38 cellular contexts compared by ENCODE assay signal in the genomic region with DNA sequence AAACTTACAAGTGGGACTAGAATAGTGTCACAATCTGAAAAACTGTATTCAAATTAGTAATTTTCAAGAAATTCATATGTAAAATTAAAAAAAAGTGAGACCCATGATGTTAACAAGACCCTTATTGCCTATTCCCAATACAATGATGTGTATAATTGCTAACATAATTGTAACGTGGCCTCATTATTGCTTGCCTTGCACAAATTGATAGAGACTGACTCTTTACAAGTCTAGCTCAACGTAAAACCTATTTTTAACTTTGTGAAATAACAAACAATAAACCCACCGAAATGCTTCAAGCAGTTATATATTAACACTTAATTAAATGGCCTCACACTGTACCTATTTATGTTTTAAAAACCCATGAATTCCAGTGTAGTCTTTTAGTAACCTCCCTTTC.
"Had no signal": no experiment of that assay in that cellular context is flagged by ENCODE, and none has a peak within 500 bp of the region (broad histone marks: within the 10 kb centered on the region; RNA-seq: fewer than 3 reads in every experiment).

No MANE protein-coding gene starts in this region.

- H3K27ac Mint-ChIP-seq: activated B cell treated with CpG ODN at 0.5 μM for 24 hours; activated CD4-positive, alpha-beta memory T cell treated with anti-CD3 and anti-CD28 coated beads for 36 hours; activated CD4-positive, alpha-beta T cell treated with anti-CD3 and anti-CD28 coated beads, Interleukin-2, amount 10 ng/mL, durations not matched to agents 24 days and 14 days; activated CD8-positive, alpha-beta T cell treated with anti-CD3 and anti-CD28 coated beads for 36 hours; activated naive CD4-positive, alpha-beta T cell treated with anti-CD3 and anti-CD28 coated beads for 36 hours; activated naive CD4-positive, alpha-beta T cell treated with anti-CD3 and anti-CD28 coated beads, Interleukin-2, amount 50 U/mL, for 72 hours; activated naive CD8-positive, alpha-beta T cell treated with anti-CD3 and anti-CD28 coated beads for 36 hours; activated T-cell treated with anti-CD3 and anti-CD28 coated beads, Interleukin-2, amount 50 U/mL, for 72 hours; activated T-helper 1 cell treated with anti-CD3 and anti-CD28 coated beads, Interleukin-12 subunit alpha, Interleukin-12 subunit beta, Interleukin-2, Interleukin-4 antibody, amounts not matched to agents 30 ng/mL and 10 ng/mL and 1 ng/mL, durations not matched to agents 14 hours and 24 hours and 36 hours; activated T-helper 17 cell treated with anti-CD3 and anti-CD28 coated beads, Interleukin-2, amount 50 U/mL, for 72 hours; brain; T-helper 1 cell treated with Interleukin-12 subunit alpha and Interleukin-12 subunit beta and Interleukin-4 antibody, amounts not matched to agents 30 μg/mL and 1 μg/mL, for 36 hours; T-helper 2 cell treated with Interferon-gamma antibody and Interleukin-4, amounts not matched to agents 5 μg/mL and 100 μg/mL, for 36 hours had no signal

- H3K4me1 ChIP-seq: adrenal gland had no signal

- H3K27me3 Mint-ChIP-seq: activated B cell treated with CpG ODN at 0.5 μM for 24 hours; activated CD4-positive, alpha-beta memory T cell treated with anti-CD3 and anti-CD28 coated beads for 36 hours; activated CD4-positive, alpha-beta T cell treated with anti-CD3 and anti-CD28 coated beads, Interleukin-2, amount 10 ng/mL, durations not matched to agents 24 days and 14 days; activated CD8-positive, alpha-beta T cell treated with anti-CD3 and anti-CD28 coated beads for 36 hours; activated naive CD8-positive, alpha-beta T cell treated with anti-CD3 and anti-CD28 coated beads for 36 hours; activated T-helper 17 cell treated with anti-CD3 and anti-CD28 coated beads, Interleukin-2, amount 50 U/mL, for 72 hours; brain; central memory CD8-positive, alpha-beta T cell had no signal

- H3K36me3 ChIP-seq: adrenal gland, cardiac muscle cell had no signal

- H3K36me3 Mint-ChIP-seq: activated CD4-positive, alpha-beta memory T cell treated with anti-CD3 and anti-CD28 coated beads for 36 hours; activated naive CD4-positive, alpha-beta T cell treated with anti-CD3 and anti-CD28 coated beads, Interleukin-2, amount 50 U/mL, for 72 hours; activated naive CD8-positive, alpha-beta T cell treated with anti-CD3 and anti-CD28 coated beads for 36 hours; brain had no signal

- FAIRE-seq: bronchial epithelial cell, TTC549 had no signal

- H3K27me3 ChIP-seq: cardiac muscle cell had no signal

- DNase-seq: activated B cell treated with CpG ODN at 0.5 μM for 24 hours; activated CD4-positive, alpha-beta memory T cell treated with anti-CD3 and anti-CD28 coated beads for 36 hours; activated CD4-positive, alpha-beta T cell treated with anti-CD3 and anti-CD28 coated beads for 4 hours; activated CD4-positive, alpha-beta T cell treated with anti-CD3 and anti-CD28 coated beads, Interleukin-2, amount 10 ng/mL, durations not matched to agents 24 days and 14 days; activated CD4-positive, alpha-beta T cell treated with anti-CD3 and anti-CD28 coated beads, Interleukin-2, amount 50 U/mL, for 1 hour; activated CD4-positive, alpha-beta T cell treated with anti-CD3 and anti-CD28 coated beads, Interleukin-2, amount 50 U/mL, for 4 hours; activated CD4-positive, CD25-positive, alpha-beta regulatory T cell treated with anti-CD3 and anti-CD28 coated beads, Interleukin-2, amount 50 U/mL, for 72 hours; activated CD8-positive, alpha-beta memory T cell treated with anti-CD3 and anti-CD28 coated beads, Interleukin-2, amount 50 U/mL, for 4 hours; activated CD8-positive, alpha-beta T cell treated with anti-CD3 and anti-CD28 coated beads for 36 hours; activated effector memory CD4-positive, alpha-beta T cell treated with anti-CD3 and anti-CD28 coated beads, Interleukin-2, amount 50 U/mL, for 16 hours; activated gamma-delta T cell treated with Interleukin-2 at 50 U/mL for 16 hours; activated naive CD4-positive, alpha-beta T cell; activated naive CD4-positive, alpha-beta T cell treated with anti-CD3 and anti-CD28 coated beads for 36 hours; activated naive CD4-positive, alpha-beta T cell treated with anti-CD3 and anti-CD28 coated beads, Interleukin-2, amount 50 U/mL, for 16 hours; activated naive CD8-positive, alpha-beta T cell treated with anti-CD3 and anti-CD28 coated beads for 36 hours; activated T-cell treated with anti-CD3 and anti-CD28 coated beads for 4 hours; activated T-cell treated with anti-CD3 and anti-CD28 coated beads, Interleukin-2, amount 50 U/mL, for 1 hour; activated T-cell treated with anti-CD3 and anti-CD28 coated beads, Interleukin-2, amount 50 U/mL, for 4 hours; activated T-cell treated with anti-CD3 and anti-CD28 coated beads, Interleukin-2, amount 50 U/mL, for 72 hours; adrenal gland; amniotic stem cell; aorta; caudate nucleus; cerebellar nuclear complex; T-helper 1 cell; T-helper 2 cell; T-helper 9 cell had no signal

- H3K27ac ChIP-seq: adrenal gland, cardiac muscle cell, VCaP had no signal

- H3K4me1 Mint-ChIP-seq: activated B cell treated with CpG ODN at 0.5 μM for 24 hours; activated CD4-positive, alpha-beta T cell treated with anti-CD3 and anti-CD28 coated beads, Interleukin-2, amount 10 ng/mL, durations not matched to agents 24 days and 14 days; activated naive CD8-positive, alpha-beta T cell treated with anti-CD3 and anti-CD28 coated beads for 36 hours; activated T-helper 17 cell treated with anti-CD3 and anti-CD28 coated beads, Interleukin-2, amount 50 U/mL, for 72 hours; brain; central memory CD8-positive, alpha-beta T cell had no signal

- H3K4me3 Mint-ChIP-seq: activated B cell treated with CpG ODN at 0.5 μM for 24 hours; activated CD4-positive, alpha-beta memory T cell treated with anti-CD3 and anti-CD28 coated beads for 36 hours; activated CD4-positive, alpha-beta T cell treated with anti-CD3 and anti-CD28 coated beads, Interleukin-2, amount 10 ng/mL, durations not matched to agents 24 days and 14 days; activated CD8-positive, alpha-beta T cell treated with anti-CD3 and anti-CD28 coated beads for 36 hours; activated naive CD4-positive, alpha-beta T cell treated with anti-CD3 and anti-CD28 coated beads for 36 hours; activated naive CD8-positive, alpha-beta T cell treated with anti-CD3 and anti-CD28 coated beads for 36 hours; activated T-cell treated with anti-CD3 and anti-CD28 coated beads, Interleukin-2, amount 50 U/mL, for 4 hours; activated T-cell treated with anti-CD3 and anti-CD28 coated beads, Interleukin-2, amount 50 U/mL, for 72 hours; activated T-helper 1 cell treated with anti-CD3 and anti-CD28 coated beads, Interleukin-12 subunit alpha, Interleukin-12 subunit beta, Interleukin-2, Interleukin-4 antibody, amounts not matched to agents 30 ng/mL and 10 ng/mL and 1 ng/mL, durations not matched to agents 14 hours and 24 hours and 36 hours; activated T-helper 17 cell treated with anti-CD3 and anti-CD28 coated beads, Interleukin-2, amount 50 U/mL, for 72 hours; brain; central memory CD8-positive, alpha-beta T cell; T-helper 1 cell treated with Interleukin-12 subunit alpha and Interleukin-12 subunit beta and Interleukin-4 antibody, amounts not matched to agents 30 μg/mL and 1 μg/mL, for 36 hours; T-helper 2 cell treated with Interferon-gamma antibody and Interleukin-4, amounts not matched to agents 5 μg/mL and 100 μg/mL, for 36 hours had no signal

- ATAC-seq: activated CD8-positive, alpha-beta T cell treated with anti-CD3 and anti-CD28 coated beads for 36 hours; activated naive CD4-positive, alpha-beta T cell treated with anti-CD3 and anti-CD28 coated beads, Interleukin-2, amount 50 U/mL, for 72 hours; activated T-cell treated with anti-CD3 and anti-CD28 coated beads, Interleukin-2, amount 50 U/mL, for 4 hours; activated T-cell treated with anti-CD3 and anti-CD28 coated beads, Interleukin-2, amount 50 U/mL, for 72 hours; activated T-helper 17 cell treated with anti-CD3 and anti-CD28 coated beads, Interleukin-2, amount 50 U/mL, for 72 hours had no signal

- H3K9me3 ChIP-seq: adrenal gland had no signal

- H3K4me3 ChIP-seq: adrenal gland, cardiac muscle cell had no signal

- H3K9me3 Mint-ChIP-seq: activated CD4-positive, alpha-beta memory T cell treated with anti-CD3 and anti-CD28 coated beads for 36 hours; activated CD4-positive, alpha-beta T cell treated with anti-CD3 and anti-CD28 coated beads, Interleukin-2, amount 10 ng/mL, durations not matched to agents 24 days and 14 days; activated CD8-positive, alpha-beta T cell treated with anti-CD3 and anti-CD28 coated beads for 36 hours; activated naive CD4-positive, alpha-beta T cell treated with anti-CD3 and anti-CD28 coated beads for 36 hours; activated naive CD4-positive, alpha-beta T cell treated with anti-CD3 and anti-CD28 coated beads, Interleukin-2, amount 50 U/mL, for 72 hours; activated naive CD8-positive, alpha-beta T cell treated with anti-CD3 and anti-CD28 coated beads for 36 hours; activated T-cell treated with anti-CD3 and anti-CD28 coated beads, Interleukin-2, amount 50 U/mL, for 4 hours; activated T-helper 1 cell treated with anti-CD3 and anti-CD28 coated beads, Interleukin-12 subunit alpha, Interleukin-12 subunit beta, Interleukin-2, Interleukin-4 antibody, amounts not matched to agents 30 ng/mL and 10 ng/mL and 1 ng/mL, durations not matched to agents 14 hours and 24 hours and 36 hours; activated T-helper 17 cell treated with anti-CD3 and anti-CD28 coated beads, Interleukin-2, amount 50 U/mL, for 72 hours; central memory CD8-positive, alpha-beta T cell; T-helper 1 cell treated with Interleukin-12 subunit alpha and Interleukin-12 subunit beta and Interleukin-4 antibody, amounts not matched to agents 30 μg/mL and 1 μg/mL, for 36 hours; T-helper 2 cell treated with Interferon-gamma antibody and Interleukin-4, amounts not matched to agents 5 μg/mL and 100 μg/mL, for 36 hours had no signal
